ENCODE assay signal across 8 cellular contexts in the genomic region with DNA sequence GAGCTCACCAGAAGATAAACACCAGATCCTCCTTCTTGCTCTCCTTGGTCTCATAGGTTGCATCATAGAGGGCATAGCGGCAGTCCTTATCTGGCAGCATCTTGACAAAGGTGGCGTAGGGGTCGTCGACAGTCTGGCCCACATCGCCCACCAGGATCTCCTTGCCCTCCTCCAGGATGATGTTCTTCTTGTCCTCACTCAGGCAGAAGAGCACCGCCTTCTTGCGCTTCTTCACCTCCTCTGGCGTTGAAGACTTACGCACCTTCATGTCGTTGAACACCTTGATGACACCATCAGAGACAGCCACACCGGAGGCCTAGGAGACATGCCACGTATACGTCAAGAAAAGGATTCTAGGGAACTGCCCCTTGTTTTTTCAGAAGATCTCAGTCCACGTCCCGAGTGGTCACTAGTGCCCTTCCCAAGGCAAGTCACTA. TPM values are rescaled to one million over a fixed set of nuclear protein-coding genes. Genes with fewer than 3 reads are reported as not detected.
DNase-seq lines count a peak whose midpoint lies in the region; ATAC-seq and TF ChIP-seq lines count a peak whose summit lies in the region.

No MANE protein-coding gene starts in this region.

- H3K27ac ChIP-seq in 22Rv1 (peak overlapping the region; percentile 99), HEK293 (ENCODE audit: extremely low read depth, low read depth, low read length) (no peak overlapping the region)

- POLR2A ChIA-PET in HEK293 (lab: Yijun Ruan, JAX) = no interaction called here

- peaks cover 4% of the 10 kb centered on the region; the same call in 1 of the 2 replicates for H3K4me1 ChIP-seq in HEK293 (ENCODE audit: control insufficient read depth, insufficient read depth, low read length)

- H3K4me3 ChIP-seq in HEK293 (ENCODE audit: low read depth, low read length) (peak overlapping the region; percentile 95), astrocyte of the cerebellum (ENCODE audit: low read depth, low read length) (peak overlapping the region; percentile 96)

- H3K36me3 ChIP-seq in HEK293 (ENCODE audit: control insufficient read depth in 2 of 2, insufficient read depth in 1 of 2, low read length in 2 of 2) = peaks cover 0 to 56% of the 10 kb centered on the region in 2 experiments; a peak in 1 of 3 replicates

- no peak for DNase-seq in astrocyte of the cerebellum (ENCODE audit: low read depth)
- DNase-seq in mesenteric fat pad (ENCODE audit: low spot score) = peak; percentile 64
- DNase-seq in NCI-H128 (lab: John Stamatoyannopoulos, UW; ENCODE audit: unreplicated experiment) = no peak
- no peak for DNase-seq in D341Med (ENCODE audit: low spot score)
- no peak for DNase-seq in NCI-H510A (lab: John Stamatoyannopoulos, UW)

- ATAC-seq in GM19452 (IDR thresholded peaks at IDR 0.05; ENCODE audit: unreplicated experiment) = no peak

- CTCF ChIA-PET in HEK293 (lab: Yijun Ruan, JAX) = no interaction called here

- H3K9me3 ChIP-seq in HEK293 (ENCODE audit: control insufficient read depth, insufficient read depth, low read depth, low read length) = no peaks in the 10 kb centered on the region

- in situ Hi-C loops in astrocyte of the cerebellum (cut with HindIII; ENCODE audit: low sequenced_read_pairs) = no loop called here

- TF ChIP-seq CTCF in 22Rv1 (IDR thresholded peaks at IDR 0.05) (no peak), HEK293 (tag by site-specific recombination; IDR thresholded peaks at IDR 0.05) (no peak), astrocyte of the cerebellum (IDR thresholded peaks at IDR 0.05; ENCODE audit: low read depth, low read length, missing control alignments) (no peak)

TF ChIP-seq in HEK293, 187 proteins besides CTCF, POLR2A, EP300 and RAD21:
- TF ChIP-seq ZNF132 (tag by site-specific recombination; IDR thresholded peaks at IDR 0.05; ENCODE audit: borderline replicate concordance) (no peak), ZNF19 (tag by site-specific recombination; IDR thresholded peaks at IDR 0.05; ENCODE audit: low read depth) (no peak), ZNF248 (tag by site-specific recombination; IDR thresholded peaks at IDR 0.05) (no peak), ZNF585B (tag by site-specific recombination; IDR thresholded peaks at IDR 0.05) (no peak), SP3 (tag by site-specific recombination; IDR thresholded peaks at IDR 0.05) (no peak), ZBTB1 (tag by site-specific recombination; IDR thresholded peaks at IDR 0.05) (no peak)
- TF ChIP-seq, protein P1, sequence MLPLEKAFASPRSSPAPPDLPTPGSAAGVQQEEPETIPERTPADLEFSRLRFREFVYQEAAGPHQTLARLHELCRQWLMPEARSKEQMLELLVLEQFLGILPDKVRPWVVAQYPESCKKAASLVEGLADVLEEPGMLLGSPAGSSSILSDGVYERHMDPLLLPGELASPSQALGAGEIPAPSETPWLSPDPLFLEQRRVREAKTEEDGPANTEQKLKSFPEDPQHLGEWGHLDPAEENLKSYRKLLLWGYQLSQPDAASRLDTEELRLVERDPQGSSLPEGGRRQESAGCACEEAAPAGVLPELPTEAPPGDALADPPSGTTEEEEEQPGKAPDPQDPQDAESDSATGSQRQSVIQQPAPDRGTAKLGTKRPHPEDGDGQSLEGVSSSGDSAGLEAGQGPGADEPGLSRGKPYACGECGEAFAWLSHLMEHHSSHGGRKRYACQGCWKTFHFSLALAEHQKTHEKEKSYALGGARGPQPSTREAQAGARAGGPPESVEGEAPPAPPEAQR (tag by site-specific recombination; IDR thresholded peaks at IDR 0.05) = no peak

RNA-seq across cellular contexts. Expression of gene CFL1, which starts 2.0 kb away (rescaled TPM):
- total RNA-seq in mesenteric fat pad = 818 TPM

RNA-seq across cellular contexts. Expression of gene MUS81, which starts 4.3 kb away (rescaled TPM):
- 38.0 TPM for total RNA-seq in mesenteric fat pad

RNA-seq across cellular contexts. Expression of gene EFEMP2, which starts 16.7 kb away (rescaled TPM):
- total RNA-seq in mesenteric fat pad = 87.7 TPM

RNA-seq across cellular contexts. Expression of gene SNX32, which starts 22.2 kb away (rescaled TPM):
- not detected for total RNA-seq in mesenteric fat pad

RNA-seq across cellular contexts. Expression of gene CTSW, which starts 23.7 kb away (rescaled TPM):
- total RNA-seq in mesenteric fat pad = 1.3 TPM
